1 cellular context compared by ENCODE assay signal in the genomic region with DNA sequence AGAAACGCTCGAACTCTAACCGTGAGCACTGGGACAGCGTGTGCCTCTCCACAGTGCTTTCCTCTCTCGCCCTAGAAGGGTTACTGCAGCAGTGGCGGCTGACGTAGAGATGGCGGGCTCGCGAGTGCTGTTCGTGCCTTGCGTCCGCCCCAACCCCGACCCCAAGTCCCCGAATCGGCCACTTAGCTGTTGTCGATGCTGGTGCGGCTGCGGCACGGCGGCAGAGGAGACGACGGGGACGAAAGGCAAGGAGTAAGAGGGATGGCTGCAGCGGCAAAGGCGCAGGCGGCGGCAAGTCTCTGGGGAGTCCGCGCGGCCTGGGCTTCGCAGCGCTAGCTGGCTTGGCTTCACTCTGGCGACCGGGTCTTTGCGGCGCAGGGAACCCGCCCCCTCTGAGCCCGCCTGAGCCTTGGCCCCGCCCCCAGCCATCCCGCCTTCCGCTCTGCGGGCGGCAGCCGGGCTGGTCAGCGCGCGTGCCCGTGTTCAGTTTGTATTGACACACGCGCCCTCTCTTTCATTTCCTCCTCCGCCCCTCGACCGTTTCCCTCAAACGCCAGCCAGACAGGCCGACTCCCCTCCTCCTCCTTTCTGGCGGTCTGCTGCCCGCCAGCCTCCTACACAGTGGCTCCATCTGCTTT.
TF ChIP-seq lines count a peak whose summit lies in the region.

Gene SPIN4, minus strand, starts transcription at position 354 of the 638 bp plus-strand sequence. CDS start 513 bp downstream, outside the sequence.

TF ChIP-seq in HepG2, 621 proteins besides CTCF, POLR2A, EP300 and RAD21 (continued from another document and continues in another):
- TF ChIP-seq, protein P1, sequence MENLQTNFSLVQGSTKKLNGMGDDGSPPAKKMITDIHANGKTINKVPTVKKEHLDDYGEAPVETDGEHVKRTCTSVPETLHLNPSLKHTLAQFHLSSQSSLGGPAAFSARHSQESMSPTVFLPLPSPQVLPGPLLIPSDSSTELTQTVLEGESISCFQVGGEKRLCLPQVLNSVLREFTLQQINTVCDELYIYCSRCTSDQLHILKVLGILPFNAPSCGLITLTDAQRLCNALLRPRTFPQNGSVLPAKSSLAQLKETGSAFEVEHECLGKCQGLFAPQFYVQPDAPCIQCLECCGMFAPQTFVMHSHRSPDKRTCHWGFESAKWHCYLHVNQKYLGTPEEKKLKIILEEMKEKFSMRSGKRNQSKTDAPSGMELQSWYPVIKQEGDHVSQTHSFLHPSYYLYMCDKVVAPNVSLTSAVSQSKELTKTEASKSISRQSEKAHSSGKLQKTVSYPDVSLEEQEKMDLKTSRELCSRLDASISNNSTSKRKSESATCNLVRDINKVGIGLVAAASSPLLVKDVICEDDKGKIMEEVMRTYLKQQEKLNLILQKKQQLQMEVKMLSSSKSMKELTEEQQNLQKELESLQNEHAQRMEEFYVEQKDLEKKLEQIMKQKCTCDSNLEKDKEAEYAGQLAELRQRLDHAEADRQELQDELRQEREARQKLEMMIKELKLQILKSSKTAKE (CRISPR knock-in tag; IDR thresholded peaks at IDR 0.05; ENCODE audit: borderline replicate concordance): peak; percentile 28; the same call in 1 of the 2 replicates
- TF ChIP-seq ZNF30 (CRISPR knock-in tag; IDR thresholded peaks at IDR 0.05) (no peak), KLF16 (CRISPR knock-in tag; IDR thresholded peaks at IDR 0.05) (peak in 1 of 2 experiments; percentile 25; a peak in 1 of 4 replicates), ZNF329 (CRISPR knock-in tag; IDR thresholded peaks at IDR 0.05; ENCODE audit: low read depth) (no peak), ETV6 (CRISPR knock-in tag; conservative IDR thresholded peaks at IDR 0.05) (no peak), ZNF260 (CRISPR knock-in tag; IDR thresholded peaks at IDR 0.05; ENCODE audit: borderline replicate concordance, low read depth) (no peak), EHMT2 (IDR thresholded peaks at IDR 0.05; ENCODE audit: borderline replicate concordance, low read depth, low read length) (no peak), ZNF773 (CRISPR knock-in tag; IDR thresholded peaks at IDR 0.05; ENCODE audit: borderline replicate concordance) (no peak), FOXO1 (CRISPR knock-in tag; IDR thresholded peaks at IDR 0.05) (peak; percentile 19; the same call in 1 of the 2 replicates), GATA4 (IDR thresholded peaks at IDR 0.05; ENCODE audit: borderline replicate concordance, low read depth) (no peak), ZFP1 (CRISPR knock-in tag; IDR thresholded peaks at IDR 0.05) (no peak), AHR (CRISPR knock-in tag; IDR thresholded peaks at IDR 0.05) (no peak), CREB1 (IDR thresholded peaks at IDR 0.05) (no peak), CREB1 (CRISPR knock-in tag; IDR thresholded peaks at IDR 0.05) (no peak), HNRNPH1 (optimal IDR thresholded peaks at IDR 0.05; ENCODE audit: low read depth, low read length) (no peak), AGO2 (optimal IDR thresholded peaks at IDR 0.05; ENCODE audit: low read depth, low read length) (no peak), ZNF543 (CRISPR knock-in tag; IDR thresholded peaks at IDR 0.05) (no peak), XRCC5 (optimal IDR thresholded peaks at IDR 0.05; ENCODE audit: low read length) (no peak), ZNF230 (CRISPR knock-in tag; IDR thresholded peaks at IDR 0.05) (no peak), YEATS2 (CRISPR knock-in tag; IDR thresholded peaks at IDR 0.05; ENCODE audit: borderline replicate concordance) (no peak), SMAD3 (CRISPR knock-in tag; IDR thresholded peaks at IDR 0.05) (no peak), ZNF296 (CRISPR knock-in tag; conservative IDR thresholded peaks at IDR 0.05) (no peak), MEIS2 (CRISPR knock-in tag; IDR thresholded peaks at IDR 0.05) (no peak), ARID2 (CRISPR knock-in tag; IDR thresholded peaks at IDR 0.05; ENCODE audit: borderline replicate concordance) (no peak), NR2F1 (CRISPR knock-in tag; IDR thresholded peaks at IDR 0.05) (no peak), SOX5 (CRISPR knock-in tag; IDR thresholded peaks at IDR 0.05; ENCODE audit: borderline replicate concordance) (peak; percentile 35; the same call in 1 of the 2 replicates), ZBTB40 (IDR thresholded peaks at IDR 0.05) (no peak), ZBTB40 (CRISPR knock-in tag; IDR thresholded peaks at IDR 0.05) (no peak), BHLHE40 (IDR thresholded peaks at IDR 0.05; ENCODE audit: low read length) (peak; percentile 43), SALL1 (CRISPR knock-in tag; IDR thresholded peaks at IDR 0.05) (peak; percentile 79), ZNF562 (CRISPR knock-in tag; IDR thresholded peaks at IDR 0.05; ENCODE audit: borderline replicate concordance) (no peak), SETDB1 (CRISPR knock-in tag; IDR thresholded peaks at IDR 0.05; ENCODE audit: borderline replicate concordance) (no peak), ZNF430 (CRISPR knock-in tag; IDR thresholded peaks at IDR 0.05) (no peak), ZNF512B (CRISPR knock-in tag; IDR thresholded peaks at IDR 0.05; ENCODE audit: borderline replicate concordance) (no peak), FOXC1 (CRISPR knock-in tag; IDR thresholded peaks at IDR 0.05; ENCODE audit: borderline replicate concordance) (no peak)
- TF ChIP-seq, protein P2, sequence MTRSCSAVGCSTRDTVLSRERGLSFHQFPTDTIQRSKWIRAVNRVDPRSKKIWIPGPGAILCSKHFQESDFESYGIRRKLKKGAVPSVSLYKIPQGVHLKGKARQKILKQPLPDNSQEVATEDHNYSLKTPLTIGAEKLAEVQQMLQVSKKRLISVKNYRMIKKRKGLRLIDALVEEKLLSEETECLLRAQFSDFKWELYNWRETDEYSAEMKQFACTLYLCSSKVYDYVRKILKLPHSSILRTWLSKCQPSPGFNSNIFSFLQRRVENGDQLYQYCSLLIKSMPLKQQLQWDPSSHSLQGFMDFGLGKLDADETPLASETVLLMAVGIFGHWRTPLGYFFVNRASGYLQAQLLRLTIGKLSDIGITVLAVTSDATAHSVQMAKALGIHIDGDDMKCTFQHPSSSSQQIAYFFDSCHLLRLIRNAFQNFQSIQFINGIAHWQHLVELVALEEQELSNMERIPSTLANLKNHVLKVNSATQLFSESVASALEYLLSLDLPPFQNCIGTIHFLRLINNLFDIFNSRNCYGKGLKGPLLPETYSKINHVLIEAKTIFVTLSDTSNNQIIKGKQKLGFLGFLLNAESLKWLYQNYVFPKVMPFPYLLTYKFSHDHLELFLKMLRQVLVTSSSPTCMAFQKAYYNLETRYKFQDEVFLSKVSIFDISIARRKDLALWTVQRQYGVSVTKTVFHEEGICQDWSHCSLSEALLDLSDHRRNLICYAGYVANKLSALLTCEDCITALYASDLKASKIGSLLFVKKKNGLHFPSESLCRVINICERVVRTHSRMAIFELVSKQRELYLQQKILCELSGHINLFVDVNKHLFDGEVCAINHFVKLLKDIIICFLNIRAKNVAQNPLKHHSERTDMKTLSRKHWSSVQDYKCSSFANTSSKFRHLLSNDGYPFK (CRISPR knock-in tag; IDR thresholded peaks at IDR 0.05; ENCODE audit: borderline replicate concordance): no peak
- TF ChIP-seq, protein P3, sequence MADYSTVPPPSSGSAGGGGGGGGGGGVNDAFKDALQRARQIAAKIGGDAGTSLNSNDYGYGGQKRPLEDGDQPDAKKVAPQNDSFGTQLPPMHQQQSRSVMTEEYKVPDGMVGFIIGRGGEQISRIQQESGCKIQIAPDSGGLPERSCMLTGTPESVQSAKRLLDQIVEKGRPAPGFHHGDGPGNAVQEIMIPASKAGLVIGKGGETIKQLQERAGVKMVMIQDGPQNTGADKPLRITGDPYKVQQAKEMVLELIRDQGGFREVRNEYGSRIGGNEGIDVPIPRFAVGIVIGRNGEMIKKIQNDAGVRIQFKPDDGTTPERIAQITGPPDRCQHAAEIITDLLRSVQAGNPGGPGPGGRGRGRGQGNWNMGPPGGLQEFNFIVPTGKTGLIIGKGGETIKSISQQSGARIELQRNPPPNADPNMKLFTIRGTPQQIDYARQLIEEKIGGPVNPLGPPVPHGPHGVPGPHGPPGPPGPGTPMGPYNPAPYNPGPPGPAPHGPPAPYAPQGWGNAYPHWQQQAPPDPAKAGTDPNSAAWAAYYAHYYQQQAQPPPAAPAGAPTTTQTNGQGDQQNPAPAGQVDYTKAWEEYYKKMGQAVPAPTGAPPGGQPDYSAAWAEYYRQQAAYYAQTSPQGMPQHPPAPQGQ (CRISPR knock-in tag; IDR thresholded peaks at IDR 0.05; ENCODE audit: borderline replicate concordance): no peak
- TF ChIP-seq, protein P4, sequence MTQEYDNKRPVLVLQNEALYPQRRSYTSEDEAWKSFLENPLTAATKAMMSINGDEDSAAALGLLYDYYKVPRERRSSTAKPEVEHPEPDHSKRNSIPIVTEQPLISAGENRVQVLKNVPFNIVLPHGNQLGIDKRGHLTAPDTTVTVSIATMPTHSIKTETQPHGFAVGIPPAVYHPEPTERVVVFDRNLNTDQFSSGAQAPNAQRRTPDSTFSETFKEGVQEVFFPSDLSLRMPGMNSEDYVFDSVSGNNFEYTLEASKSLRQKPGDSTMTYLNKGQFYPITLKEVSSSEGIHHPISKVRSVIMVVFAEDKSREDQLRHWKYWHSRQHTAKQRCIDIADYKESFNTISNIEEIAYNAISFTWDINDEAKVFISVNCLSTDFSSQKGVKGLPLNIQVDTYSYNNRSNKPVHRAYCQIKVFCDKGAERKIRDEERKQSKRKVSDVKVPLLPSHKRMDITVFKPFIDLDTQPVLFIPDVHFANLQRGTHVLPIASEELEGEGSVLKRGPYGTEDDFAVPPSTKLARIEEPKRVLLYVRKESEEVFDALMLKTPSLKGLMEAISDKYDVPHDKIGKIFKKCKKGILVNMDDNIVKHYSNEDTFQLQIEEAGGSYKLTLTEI (CRISPR knock-in tag; conservative IDR thresholded peaks at IDR 0.05): no peak
